16 cellular contexts compared by ENCODE assay signal in the genomic region with DNA sequence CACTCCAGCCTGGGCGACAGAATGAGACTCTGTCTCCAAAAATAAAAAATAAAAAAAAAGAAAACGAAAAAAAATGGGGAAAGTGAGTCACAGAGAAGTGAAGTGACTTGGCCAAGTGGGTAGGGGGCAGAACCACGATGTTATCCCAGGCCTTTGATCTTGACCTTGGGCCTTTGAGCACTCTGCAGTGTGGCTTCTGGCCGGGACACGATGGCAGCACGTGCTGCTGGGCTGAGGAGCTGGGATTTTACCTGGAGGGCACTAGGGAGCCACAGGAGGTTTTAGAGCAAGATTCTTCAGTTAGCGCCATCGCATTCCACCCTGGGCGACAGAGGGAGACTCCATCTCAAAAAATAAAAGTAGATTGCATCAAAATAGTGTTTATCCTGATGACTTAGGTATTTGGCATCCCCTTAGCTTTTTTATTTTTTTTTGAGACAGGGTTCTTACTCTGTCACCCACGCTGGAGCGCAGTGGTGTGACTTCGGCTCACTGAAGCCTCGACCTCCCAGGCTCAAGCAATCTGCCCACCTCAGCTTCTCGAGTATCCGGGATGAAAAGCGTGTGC.
"Had no signal": no experiment of that assay in that cellular context is flagged by ENCODE, and none has a peak within 500 bp of the region (broad histone marks: within the 10 kb centered on the region; RNA-seq: fewer than 3 reads in every experiment).

No MANE protein-coding gene starts in this region.

- H3K4me3 Mint-ChIP-seq: activated CD8-positive, alpha-beta memory T cell treated with anti-CD3 and anti-CD28 coated beads, Interleukin-2, amount 10 ng/mL, durations not matched to agents 7 days and 5 days; nephron progenitor cell; stimulated activated naive CD8-positive, alpha-beta T cell treated with anti-CD3 and anti-CD28 coated beads, Interleukin-15, Interleukin-2, amounts not matched to agents 100 ng/mL and 50 ng/mL, for 24 hours; T-helper 1 cell treated with Interleukin-12 subunit alpha and Interleukin-12 subunit beta and Interleukin-4 antibody, amounts not matched to agents 30 μg/mL and 1 μg/mL, for 36 hours had no signal

- H3K9me3 ChIP-seq: colonic mucosa, heart left ventricle, mucosa of descending colon, ovary, vagina had no signal

- H3K27ac Mint-ChIP-seq: activated CD8-positive, alpha-beta memory T cell treated with anti-CD3 and anti-CD28 coated beads, Interleukin-2, amount 10 ng/mL, durations not matched to agents 7 days and 5 days; nephron progenitor cell; T-helper 1 cell treated with Interleukin-12 subunit alpha and Interleukin-12 subunit beta and Interleukin-4 antibody, amounts not matched to agents 30 μg/mL and 1 μg/mL, for 36 hours had no signal

- H3K27me3 Mint-ChIP-seq: activated CD8-positive, alpha-beta memory T cell treated with anti-CD3 and anti-CD28 coated beads, Interleukin-2, amount 10 ng/mL, durations not matched to agents 7 days and 5 days; stimulated activated naive CD8-positive, alpha-beta T cell treated with anti-CD3 and anti-CD28 coated beads, Interleukin-15, Interleukin-2, amounts not matched to agents 100 ng/mL and 50 ng/mL, for 24 hours had no signal

- ATAC-seq: activated CD4-positive, CD25-positive, alpha-beta regulatory T cell treated with anti-CD3 and anti-CD28 coated beads, Interleukin-2, amount 50 U/mL, for 24 hours; activated CD8-positive, alpha-beta memory T cell treated with anti-CD3 and anti-CD28 coated beads, Interleukin-2, amount 10 ng/mL, durations not matched to agents 7 days and 5 days; heart left ventricle; left lobe of liver had no signal

- H3K36me3 Mint-ChIP-seq: activated CD8-positive, alpha-beta memory T cell treated with anti-CD3 and anti-CD28 coated beads, Interleukin-2, amount 10 ng/mL, durations not matched to agents 7 days and 5 days had no signal

- H3K4me1 ChIP-seq: colonic mucosa had no signal

- DNase-seq: activated CD4-positive, alpha-beta T cell treated with anti-CD3 and anti-CD28 coated beads, Interleukin-2, amount 50 U/mL, for 48 hours; activated CD8-positive, alpha-beta memory T cell treated with anti-CD3 and anti-CD28 coated beads, Interleukin-2, amount 10 ng/mL, durations not matched to agents 7 days and 5 days; activated gamma-delta T cell; activated T-cell treated with anti-CD3 and anti-CD28 coated beads, Interleukin-2, amount 50 U/mL, for 48 hours; colonic mucosa; effector memory CD4-positive, alpha-beta T cell; heart left ventricle; mucosa of descending colon; nephron progenitor cell; ovary; stimulated activated CD4-positive, alpha-beta T cell treated with anti-CD3 and anti-CD28 coated beads, Interleukin-2, amount 100 ng/mL, for 48 hours had no signal

- H3K9me3 Mint-ChIP-seq: nephron progenitor cell; stimulated activated naive CD8-positive, alpha-beta T cell treated with anti-CD3 and anti-CD28 coated beads, Interleukin-15, Interleukin-2, amounts not matched to agents 100 ng/mL and 50 ng/mL, for 24 hours; T-helper 1 cell treated with Interleukin-12 subunit alpha and Interleukin-12 subunit beta and Interleukin-4 antibody, amounts not matched to agents 30 μg/mL and 1 μg/mL, for 36 hours had no signal

- H3K27ac ChIP-seq: colonic mucosa, heart left ventricle, ovary, vagina had no signal

- H3K36me3 ChIP-seq: colonic mucosa, heart left ventricle, ovary, vagina had no signal

- H3K4me3 ChIP-seq: colonic mucosa, heart left ventricle, mucosa of descending colon, ovary, vagina had no signal

- H3K27me3 ChIP-seq: colonic mucosa, heart left ventricle, ovary, vagina had no signal
